Comparison of ENCODE assay signal across 9 cellular contexts in the genomic region with DNA sequence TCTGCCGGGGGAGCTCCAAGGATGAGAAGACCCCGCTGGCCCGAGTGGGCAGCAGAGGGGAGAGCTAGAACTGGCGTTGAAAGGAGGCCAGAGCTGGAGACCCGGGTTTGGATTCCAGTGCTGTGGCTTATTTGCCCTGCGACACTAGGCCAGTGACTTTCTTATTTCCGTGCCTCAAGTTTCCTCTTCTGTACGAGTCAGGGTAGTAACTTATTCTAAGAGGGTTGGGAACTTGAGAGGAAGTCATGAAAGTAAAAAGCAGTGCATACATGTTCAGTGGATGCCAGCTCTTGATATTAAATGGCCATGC. TPM values are rescaled to one million over a fixed set of nuclear protein-coding genes. Genes with fewer than 3 reads are reported as not detected.
DNase-seq lines count a peak whose midpoint lies in the region; ATAC-seq, FAIRE-seq and TF ChIP-seq lines count a peak whose summit lies in the region.
"Had no signal": no experiment of that assay in that cellular context is flagged by ENCODE, and none has a peak within 500 bp of the region (broad histone marks: within the 10 kb centered on the region; RNA-seq: fewer than 3 reads in every experiment).

No MANE protein-coding gene starts in this region.

- no peaks in the 10 kb centered on the region for H3K9me3 Mint-ChIP-seq in astrocyte (ENCODE audit: unreplicated experiment)

- peaks cover 16% of the 10 kb centered on the region for H3K36me3 ChIP-seq in astrocyte (ENCODE audit: insufficient read depth, low read length)
- H3K36me3 ChIP-seq in liver (ENCODE audit: control insufficient read depth in 4 of 4, insufficient read depth in 3 of 4, low read depth in 1 of 4, low read length in 3 of 4): peaks cover 3 to 21% (median 12%) of the 10 kb centered on the region in 4 donors
- peaks cover 13 to 37% (median 26%) of the 10 kb centered on the region in 4 donors for H3K36me3 ChIP-seq in upper lobe of left lung

- H3K4me3 ChIP-seq in LNCaP clone FGC (ENCODE audit: low read depth, low read length) (peak overlapping the region; percentile 99), astrocyte (ENCODE audit: insufficient read depth, low read depth, low read length) (peak overlapping the region; percentile 97), liver (ENCODE audit: low read depth in 1 of 3, low read length in 3 of 3) (peak overlapping the region; percentile 75 to 97 (median 95)), upper lobe of left lung (peak overlapping the region; percentile 84 to 98 (median 90))

- 1% methylated on average over 8 of the region's 8 CpGs for WGBS in liver
- WGBS in upper lobe of left lung, 2 donors: 0% methylated on average over 8 of the region's 8 CpGs

- TF ChIP-seq POLR2A in upper lobe of left lung (IDR thresholded peaks at IDR 0.05): no peak

- H4K20me1 ChIP-seq in astrocyte (ENCODE audit: insufficient read depth, low read length): peaks cover 25% of the 10 kb centered on the region

- no peak; the same call in 1 of the 2 replicates for TF ChIP-seq CTCF in LNCaP clone FGC (IDR thresholded peaks at IDR 0.05; ENCODE audit: control insufficient read depth, extremely low read depth, insufficient read depth)
- peak; percentile 30 for TF ChIP-seq CTCF in astrocyte (IDR thresholded peaks at IDR 0.05; ENCODE audit: insufficient read depth, low read depth, low read length)
- peak; percentile 10 for TF ChIP-seq CTCF in liver (IDR thresholded peaks at IDR 0.05; ENCODE audit: low read depth, low read length, missing input control)
- peak in 2 of 6 experiments; percentile 20 to 28 for TF ChIP-seq CTCF in upper lobe of left lung (IDR thresholded peaks at IDR 0.05)

- H3K9ac ChIP-seq in astrocyte (ENCODE audit: low read length) (peak overlapping the region; percentile 97), liver (ENCODE audit: low read depth in 1 of 2, low read length in 2 of 2) (peak overlapping the region; percentile 79 to 87)

- no peak for FAIRE-seq in astrocyte (lab: Jason Lieb, UNC)

- peak overlapping the region; percentile 100 for H3K4me2 ChIP-seq in astrocyte (ENCODE audit: low read length)

- no peaks in the 10 kb centered on the region for H3K9me3 ChIP-seq in astrocyte (ENCODE audit: insufficient read depth, low read depth, low read length)
- H3K9me3 ChIP-seq in liver (ENCODE audit: control insufficient read depth in 4 of 4, low read length in 3 of 4): no peaks in the 10 kb centered on the region
- no peaks in the 10 kb centered on the region for H3K9me3 ChIP-seq in upper lobe of left lung

- peak overlapping the region; percentile 99 for H3K4me3 Mint-ChIP-seq in astrocyte (ENCODE audit: unreplicated experiment)

- H3K27me3 ChIP-seq in astrocyte (ENCODE audit: insufficient read depth, low read length) (no peaks in the 10 kb centered on the region), liver (ENCODE audit: control insufficient read depth in 4 of 4, insufficient read depth in 4 of 4, low read length in 3 of 4) (no peaks in the 10 kb centered on the region), upper lobe of left lung (no peaks in the 10 kb centered on the region)

- H3K4me1 Mint-ChIP-seq in astrocyte (ENCODE audit: low read depth, unreplicated experiment): peaks cover 4% of the 10 kb centered on the region

- peak overlapping the region; percentile 86 for H3K27ac ChIP-seq in astrocyte (ENCODE audit: low read depth, low read length)
- H3K27ac ChIP-seq in liver (ENCODE audit: low read depth in 1 of 2, low read length in 2 of 2): peak overlapping the region in 1 of 2 donors; percentile 63
- H3K27ac ChIP-seq in upper lobe of left lung: peak overlapping the region; percentile 75 to 91 (median 88)

- H3K4me1 ChIP-seq in astrocyte (ENCODE audit: insufficient read depth, low read length) (peaks cover 12% of the 10 kb centered on the region), liver (ENCODE audit: control insufficient read depth in 4 of 4, insufficient read depth in 4 of 4, low read length in 3 of 4) (peaks cover 8 to 29% (median 21%) of the 10 kb centered on the region in 4 donors), upper lobe of left lung (peaks cover 15 to 35% (median 23%) of the 10 kb centered on the region in 4 donors)

- ATAC-seq in upper lobe of left lung (ENCODE audit: low FRiP score in 2 of 2) (no peak), HG03469 (IDR thresholded peaks at IDR 0.05; ENCODE audit: unreplicated experiment) (no peak), GM18517 (IDR thresholded peaks at IDR 0.05; ENCODE audit: unreplicated experiment) (no peak)

- DNase-seq in D341Med (ENCODE audit: low spot score) (peak; percentile 66), LNCaP clone FGC (ENCODE audit: low read depth) (no peak), astrocyte (ENCODE audit: low read depth) (no peak), upper lobe of left lung (no peak), GM19240 (ENCODE audit: insufficient read length, low spot score) (no peak)

- H3K36me3 Mint-ChIP-seq in astrocyte (ENCODE audit: low read depth, unreplicated experiment): peaks cover 11% of the 10 kb centered on the region

- TF ChIP-seq RAD21 in liver (IDR thresholded peaks at IDR 0.05): peak in 1 of 2 donors; percentile 18

- H2AFZ ChIP-seq in astrocyte (ENCODE audit: low read depth, low read length): peak overlapping the region; percentile 87

- peak overlapping the region; percentile 97 for H3K27ac Mint-ChIP-seq in astrocyte (ENCODE audit: unreplicated experiment)

- H3K27me3 Mint-ChIP-seq in astrocyte (ENCODE audit: low read depth, unreplicated experiment): no peaks in the 10 kb centered on the region

- H3K79me2 ChIP-seq in astrocyte (ENCODE audit: insufficient read depth, low read length): peaks cover 35% of the 10 kb centered on the region

- TF ChIP-seq EP300 in upper lobe of left lung (IDR thresholded peaks at IDR 0.05): no peak

TF ChIP-seq in liver, 16 proteins besides CTCF, POLR2A, EP300 and RAD21:
- TF ChIP-seq FOXA2 (IDR thresholded peaks at IDR 0.05) (no peak), FOXA1 (IDR thresholded peaks at IDR 0.05) (no peak), TAF1 (conservative IDR thresholded peaks at IDR 0.05) (no peak), NR2F2 (IDR thresholded peaks at IDR 0.05) (no peak), RXRA (IDR thresholded peaks at IDR 0.05) (no peak), YY1 (IDR thresholded peaks at IDR 0.05) (no peak), ATF3 (IDR thresholded peaks at IDR 0.05) (no peak)
- TF ChIP-seq, protein P1, sequence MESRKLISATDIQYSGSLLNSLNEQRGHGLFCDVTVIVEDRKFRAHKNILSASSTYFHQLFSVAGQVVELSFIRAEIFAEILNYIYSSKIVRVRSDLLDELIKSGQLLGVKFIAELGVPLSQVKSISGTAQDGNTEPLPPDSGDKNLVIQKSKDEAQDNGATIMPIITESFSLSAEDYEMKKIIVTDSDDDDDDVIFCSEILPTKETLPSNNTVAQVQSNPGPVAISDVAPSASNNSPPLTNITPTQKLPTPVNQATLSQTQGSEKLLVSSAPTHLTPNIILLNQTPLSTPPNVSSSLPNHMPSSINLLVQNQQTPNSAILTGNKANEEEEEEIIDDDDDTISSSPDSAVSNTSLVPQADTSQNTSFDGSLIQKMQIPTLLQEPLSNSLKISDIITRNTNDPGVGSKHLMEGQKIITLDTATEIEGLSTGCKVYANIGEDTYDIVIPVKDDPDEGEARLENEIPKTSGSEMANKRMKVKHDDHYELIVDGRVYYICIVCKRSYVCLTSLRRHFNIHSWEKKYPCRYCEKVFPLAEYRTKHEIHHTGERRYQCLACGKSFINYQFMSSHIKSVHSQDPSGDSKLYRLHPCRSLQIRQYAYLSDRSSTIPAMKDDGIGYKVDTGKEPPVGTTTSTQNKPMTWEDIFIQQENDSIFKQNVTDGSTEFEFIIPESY (IDR thresholded peaks at IDR 0.05): no peak

RNA-seq across cellular contexts. Expression of gene FAM32A, which starts 0.7 kb away (rescaled TPM):
- 95.4 and 106 TPM in 2 replicates for total RNA-seq in astrocyte
- 10 to 100 TPM; 46.2 to 60.2 TPM for total RNA-seq in liver
- 10 to 100 TPM; 50.4 to 54.3 TPM for polyA plus RNA-seq in liver
- total RNA-seq in upper lobe of left lung: 10 to 100 TPM; 47.1 to 84.8 (median 58.5) TPM

RNA-seq across cellular contexts. Expression of gene AP1M1, which starts 11.8 kb away (rescaled TPM):
- 87.6 and 90.8 TPM in 2 replicates for total RNA-seq in astrocyte
- 10 to 100 TPM; 25.4 to 62.2 TPM for total RNA-seq in liver
- 10 to 100 TPM; 50.4 TPM for polyA plus RNA-seq in liver
- 10 to 100 TPM; 45.7 to 87.7 (median 62.5) TPM for total RNA-seq in upper lobe of left lung

RNA-seq across cellular contexts. Expression of gene CIB3, which starts 12.6 kb away (rescaled TPM):
- not detected in 2 replicates for total RNA-seq in astrocyte
- total RNA-seq in liver: not detected
- not detected for polyA plus RNA-seq in liver
- total RNA-seq in upper lobe of left lung: not detected
- total RNA-seq: NCI-H460 had no signal

RNA-seq across cellular contexts. Expression of gene HSH2D, which starts 42.4 kb away (rescaled TPM):
- total RNA-seq in astrocyte (not detected in 2 replicates), liver (1 to 10 TPM; 1.2 to 2.9 TPM), upper lobe of left lung (10 to 100 TPM in 2 of 6 donors, 1 to 10 TPM in 4; 5.9 to 12.6 (median 8.2) TPM)
- 1 to 10 TPM in 1 of 2 donors, under 1 TPM in 1; 0.33 to 1.2 TPM for polyA plus RNA-seq in liver
- total RNA-seq: NCI-H460 had no signal
